ENCODE assay signal across 24 cellular contexts in the genomic region with DNA sequence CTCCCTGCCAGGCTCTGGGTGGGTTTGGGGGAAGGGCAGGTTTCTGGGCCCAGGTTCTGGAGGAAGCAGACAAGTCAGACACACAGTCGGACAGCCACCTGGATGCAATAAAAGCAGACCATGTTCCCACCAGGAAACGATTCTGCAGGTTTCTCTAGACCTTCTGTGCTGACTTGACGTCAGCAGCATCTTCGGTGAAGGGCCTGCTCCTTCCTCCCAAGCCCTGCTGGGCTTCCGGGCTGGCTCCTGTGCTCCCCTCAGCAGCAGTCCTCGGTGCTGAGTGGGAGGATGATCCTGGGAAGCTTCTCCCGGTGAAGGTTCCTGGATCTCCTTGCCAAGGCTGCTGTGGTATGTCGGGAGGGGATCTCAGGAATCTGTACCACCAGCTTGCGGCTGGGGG.
DNase-seq lines count a peak whose midpoint lies in the region.
"Had no signal": no experiment of that assay in that cellular context is flagged by ENCODE, and none has a peak within 500 bp of the region (broad histone marks: within the 10 kb centered on the region; RNA-seq: fewer than 3 reads in every experiment).

No MANE protein-coding gene starts in this region.

- H3K27ac ChIP-seq in angular gyrus (ENCODE audit: low read depth, low read length) = peak overlapping the region; percentile 1
- H3K27ac ChIP-seq: 22Rv1, HL-60 had no signal

- peak; percentile 20 for DNase-seq in NCI-H1436 (lab: John Stamatoyannopoulos, UW)
- no peak for DNase-seq in NCI-H1436 treated with DMSO at 0.1 percent for 48 hours (lab: John Stamatoyannopoulos, UW)
- DNase-seq in iPS-NIHi11 (ENCODE audit: low spot score) = peak; percentile 2
- no peak for DNase-seq in RPMI8226
- no peak for DNase-seq in superior temporal gyrus (ENCODE audit: extremely low spot score)
- DNase-seq in NCI-H146 (lab: John Stamatoyannopoulos, UW) = no peak
- DNase-seq: BE2C; CD8-positive, alpha-beta memory T cell; DMS 273 treated with DMSO at 0.1 percent for 48 hours; DMS79; EL; GF-D8; Karpas-422; NCI-H1092; NCI-H1417 treated with DMSO at 0.1 percent for 48 hours; NCI-H2029; NCI-H446; NCI-H524 treated with DMSO at 0.1 percent for 48 hours; NCI-H82; NK-92 treated with Interleukin-12 subunit alpha and Interleukin-12 subunit beta, amount 100 ng/mL, for 24 hours; PC-3 had no signal

Comparison
In these comparisons a context has a peak if more than half of its experiments do, and no peak if none do; other contexts are left out.
1. DNase-seq: peak in NCI-H1436 (single experiment) and iPS-NIHi11 (single experiment); none in NCI-H1436 treated with DMSO at 0.1 percent for 48 hours (single experiment), RPMI8226 (single experiment), superior temporal gyrus (single experiment) and NCI-H146 (single experiment).